In the genomic region with DNA sequence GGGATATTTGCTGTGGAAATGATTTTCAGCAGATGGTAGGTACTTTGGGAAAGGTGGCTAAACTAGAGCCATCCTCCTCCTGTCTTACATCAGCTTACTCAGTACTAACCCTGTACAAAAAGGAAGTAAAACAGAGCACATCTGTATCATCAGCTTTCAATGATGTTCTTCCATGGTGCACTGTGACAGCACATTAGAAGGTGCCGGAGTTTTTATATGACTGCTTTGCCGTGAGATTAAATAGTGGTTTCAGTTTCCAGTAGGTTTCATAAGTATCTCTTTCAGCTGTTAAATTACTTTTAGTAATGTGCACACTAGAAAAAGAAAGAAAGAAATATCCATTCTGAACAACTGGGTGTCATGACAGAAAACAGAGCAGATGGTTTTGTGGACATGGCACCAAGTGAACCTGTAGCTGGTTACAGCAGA, we compare ENCODE assay signal across 8 cellular contexts.
DNase-seq lines count a peak whose midpoint lies in the region; ATAC-seq, FAIRE-seq and TF ChIP-seq lines count a peak whose summit lies in the region.

No MANE protein-coding gene starts in this region.

- H3K27ac ChIP-seq in OCI-LY1 (ENCODE audit: low read depth, low read length, poor library complexity, severe bottlenecking), result peak overlapping the region; percentile 99
- peak overlapping the region; percentile 63 to 83 (median 72) for H3K27ac ChIP-seq in transverse colon
- H3K27ac ChIP-seq in kidney (ENCODE audit: low read depth in 2 of 2, low read length in 2 of 2), result peak overlapping the region in 1 of 2 donors; percentile 59

- DNase-seq in SIG-M5 treated with dmso at 0.1 percent for 504 hours (lab: John Stamatoyannopoulos, UW; ENCODE audit: unreplicated experiment), result peak; percentile 17
- DNase-seq in SIG-M5 (lab: John Stamatoyannopoulos, UW), result no peak
- peak; percentile 59 for DNase-seq in germinal center (ENCODE audit: low spot score)
- no peak for DNase-seq in transverse colon
- DNase-seq in T1000 (lab: John Stamatoyannopoulos, UW), result no peak
- DNase-seq in kidney, result no peak

- H3K9ac ChIP-seq in OCI-LY1 (ENCODE audit: low read length) (peak overlapping the region; percentile 65), kidney (ENCODE audit: low read length in 2 of 2) (no peak overlapping the region)

- no peak overlapping the region for H2AFZ ChIP-seq in OCI-LY1 (ENCODE audit: low read length)

- no peak for TF ChIP-seq POLR2A in transverse colon (IDR thresholded peaks at IDR 0.05)

- peak; percentile 96 for ATAC-seq in HG02642 (IDR thresholded peaks at IDR 0.05; ENCODE audit: poor library complexity, unreplicated experiment)

- H3K79me2 ChIP-seq in OCI-LY1 (ENCODE audit: insufficient read depth, low read length), result peaks cover 36% of the 10 kb centered on the region

- TF ChIP-seq CTCF in OCI-LY1 (IDR thresholded peaks at IDR 0.05; ENCODE audit: low read length) (no peak), transverse colon (IDR thresholded peaks at IDR 0.05) (no peak), kidney (IDR thresholded peaks at IDR 0.05; ENCODE audit: borderline replicate concordance, extremely low read depth, insufficient read depth) (no peak)

- H3K27me3 ChIP-seq in OCI-LY1 (ENCODE audit: insufficient read depth, low read length) (no peaks in the 10 kb centered on the region), transverse colon (no peaks in the 10 kb centered on the region)

- intact Hi-C loops in transverse colon (cut with DNase I; ENCODE audit: low total_unique reads) (no loop called here), kidney (cut with DNase I) (no loop called here)

- WGBS in transverse colon (ENCODE audit: low coverage in 1 of 2), 2 donors, result 0 to 2% methylated on average over 2 of the region's 2 CpGs

- in situ Hi-C loops in transverse colon (cut with MboI; ENCODE audit: low pct_ligation_motif_present in 1 of 4, low pct_unique_long_range_greater_than_20kb in 1 of 4, low sequenced_read_pairs in 3 of 4), result no loop called here

- H3K4me1 ChIP-seq in OCI-LY1 (ENCODE audit: insufficient read depth, low read length, severe bottlenecking) (peaks cover 91% of the 10 kb centered on the region), transverse colon (peaks cover 7 to 45% (median 17%) of the 10 kb centered on the region in 4 donors), kidney (ENCODE audit: control insufficient read depth in 1 of 2, insufficient read depth in 1 of 2, low read depth in 1 of 2, low read length in 2 of 2) (peaks cover 10 to 13% of the 10 kb centered on the region in 2 donors)

- H3F3A ChIP-seq in OCI-LY1 (ENCODE audit: insufficient read depth, low read length), result peaks cover 11% of the 10 kb centered on the region

- H3K9me2 ChIP-seq in OCI-LY1 (ENCODE audit: low read depth, low read length), result no peaks in the 10 kb centered on the region

- H3K4me3 ChIP-seq in OCI-LY1 (ENCODE audit: low read depth, low read length, poor library complexity, severe bottlenecking) (peak overlapping the region; percentile 25), transverse colon (peak overlapping the region in 1 of 4 donors; percentile 7), kidney (ENCODE audit: low read length in 2 of 2) (peak overlapping the region in 1 of 2 donors; percentile 40)

- no peak for FAIRE-seq in kidney (lab: Jason Lieb, UNC)

- peak overlapping the region; percentile 64 for H3K4me2 ChIP-seq in OCI-LY1 (ENCODE audit: low read length)

- H4K20me1 ChIP-seq in OCI-LY1 (ENCODE audit: insufficient read depth, low read length), result no peaks in the 10 kb centered on the region

- H3K36me3 ChIP-seq in OCI-LY1 (ENCODE audit: insufficient read depth, low read length), result peaks cover 11% of the 10 kb centered on the region
- no peaks in the 10 kb centered on the region for H3K36me3 ChIP-seq in transverse colon
- H3K36me3 ChIP-seq in kidney (ENCODE audit: control insufficient read depth in 1 of 2, insufficient read depth in 2 of 2, low read length in 2 of 2), result no peaks in the 10 kb centered on the region

- no peaks in the 10 kb centered on the region for H3K9me3 ChIP-seq in OCI-LY1 (ENCODE audit: low read length)
- H3K9me3 ChIP-seq in transverse colon, result no peaks in the 10 kb centered on the region
- H3K9me3 ChIP-seq in kidney (ENCODE audit: control insufficient read depth in 1 of 2, low read length in 2 of 2), result no peaks in the 10 kb centered on the region

- TF ChIP-seq EP300 in transverse colon (IDR thresholded peaks at IDR 0.05; ENCODE audit: low read depth), result no peak

Comparison
In these comparisons a context has a peak if more than half of its experiments do, and no peak if none do; other contexts are left out.
1. DNase-seq: peak in SIG-M5 treated with dmso at 0.1 percent for 504 hours (single experiment) and germinal center (single experiment); none in SIG-M5 (single experiment), transverse colon (single experiment), T1000 (single experiment) and kidney (single experiment).